Comparison of ENCODE assay signal across 1 cellular context in the genomic region with DNA sequence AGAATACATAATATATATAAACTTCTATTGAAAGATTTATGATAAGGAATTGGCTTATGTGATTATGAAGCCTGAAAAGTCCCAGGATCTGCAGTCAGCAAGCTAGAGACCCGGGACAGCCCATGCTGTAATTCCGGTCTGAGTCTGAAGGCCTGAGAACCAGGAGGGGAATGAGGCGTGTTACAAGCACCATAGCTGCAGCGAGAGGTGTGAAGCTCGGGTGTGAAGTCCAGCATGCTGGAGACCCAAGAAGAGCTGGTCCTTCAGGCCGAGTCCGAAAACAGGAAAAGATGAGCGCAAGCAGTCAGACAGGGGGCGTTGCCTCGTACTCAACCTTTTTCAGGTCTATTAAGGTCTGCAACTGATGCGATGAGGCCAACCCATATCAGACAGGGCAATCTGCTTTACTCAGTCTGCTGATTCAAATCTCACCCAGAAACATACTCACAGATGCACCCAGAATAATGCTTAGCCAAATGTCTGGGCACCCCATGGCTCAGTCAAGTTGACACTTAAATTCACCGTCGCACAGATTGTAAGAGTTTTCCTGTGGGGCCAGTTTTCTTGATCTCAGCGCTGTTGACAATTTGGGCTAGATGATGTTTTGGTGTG.
TF ChIP-seq lines count a peak whose summit lies in the region.

No MANE protein-coding gene starts in this region.

TF ChIP-seq in K562, 482 proteins besides CTCF, POLR2A, EP300 and RAD21 (continued from another document):
- TF ChIP-seq, protein P1, sequence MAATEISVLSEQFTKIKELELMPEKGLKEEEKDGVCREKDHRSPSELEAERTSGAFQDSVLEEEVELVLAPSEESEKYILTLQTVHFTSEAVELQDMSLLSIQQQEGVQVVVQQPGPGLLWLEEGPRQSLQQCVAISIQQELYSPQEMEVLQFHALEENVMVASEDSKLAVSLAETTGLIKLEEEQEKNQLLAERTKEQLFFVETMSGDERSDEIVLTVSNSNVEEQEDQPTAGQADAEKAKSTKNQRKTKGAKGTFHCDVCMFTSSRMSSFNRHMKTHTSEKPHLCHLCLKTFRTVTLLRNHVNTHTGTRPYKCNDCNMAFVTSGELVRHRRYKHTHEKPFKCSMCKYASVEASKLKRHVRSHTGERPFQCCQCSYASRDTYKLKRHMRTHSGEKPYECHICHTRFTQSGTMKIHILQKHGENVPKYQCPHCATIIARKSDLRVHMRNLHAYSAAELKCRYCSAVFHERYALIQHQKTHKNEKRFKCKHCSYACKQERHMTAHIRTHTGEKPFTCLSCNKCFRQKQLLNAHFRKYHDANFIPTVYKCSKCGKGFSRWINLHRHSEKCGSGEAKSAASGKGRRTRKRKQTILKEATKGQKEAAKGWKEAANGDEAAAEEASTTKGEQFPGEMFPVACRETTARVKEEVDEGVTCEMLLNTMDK (IDR thresholded peaks at IDR 0.05; ENCODE audit: borderline replicate concordance, insufficient read depth, low read depth, low read length, poor library complexity, severe bottlenecking) = peak; percentile 40
- TF ChIP-seq ZNF277 (CRISPR knock-in tag; IDR thresholded peaks at IDR 0.05; ENCODE audit: borderline replicate concordance) = no peak
